Comparison of ENCODE assay signal across 31 cellular contexts in genomic region chr9:30800421-30800820, GRCh38.
"Had no signal": no experiment of that assay in that cellular context is flagged by ENCODE, and none has a peak within 500 bp of the region (broad histone marks: within the 10 kb centered on the region; RNA-seq: fewer than 3 reads in every experiment).

No MANE protein-coding gene starts in this region.

- H3K27ac ChIP-seq: adrenal gland, body of pancreas, breast epithelium, SJCRH30, SK-N-MC, WERI-Rb-1 had no signal

- DNase-seq: activated CD4-positive, alpha-beta T cell treated with anti-CD3 and anti-CD28 coated beads for 1 hour; activated CD4-positive, alpha-beta T cell treated with anti-CD3 and anti-CD28 coated beads, Interleukin-2, amount 10 ng/mL, durations not matched to agents 24 days and 14 days; activated CD4-positive, alpha-beta T cell treated with anti-CD3 and anti-CD28 coated beads, Interleukin-2, amount 50 U/mL, for 4 hours; activated CD4-positive, CD25-positive, alpha-beta regulatory T cell; activated CD8-positive, alpha-beta T cell treated with anti-CD3 and anti-CD28 coated beads for 36 hours; activated effector memory CD4-positive, alpha-beta T cell treated with anti-CD3 and anti-CD28 coated beads, Interleukin-2, amount 50 U/mL, for 16 hours; activated naive CD4-positive, alpha-beta T cell; activated T-cell treated with anti-CD3 and anti-CD28 coated beads, Interleukin-2, amount 50 U/mL, for 1 hour; activated T-cell treated with anti-CD3 and anti-CD28 coated beads, Interleukin-2, amount 50 U/mL, for 72 hours; adrenal gland; body of pancreas; NCI-H1105; NCI-H1417 treated with DMSO at 0.1 percent for 48 hours; NCI-H1694; NCI-H1930; NCI-H2081 treated with DMSO at 0.1 percent for 48 hours; NCI-H226; NCI-H446 treated with DMSO at 0.1 percent for 48 hours; NCI-H524; NCI-H69; NCI-H82; SHP77; SJCRH30; T1000; WERI-Rb-1 had no signal

- H3K27me3 ChIP-seq: adrenal gland, body of pancreas, breast epithelium, SJCRH30 had no signal

- H3K4me3 ChIP-seq: adrenal gland, body of pancreas, breast epithelium, K562, SJCRH30, SK-N-MC had no signal

- ATAC-seq: activated CD8-positive, alpha-beta T cell treated with anti-CD3 and anti-CD28 coated beads for 36 hours; activated naive CD4-positive, alpha-beta T cell treated with anti-CD3 and anti-CD28 coated beads, Interleukin-2, amount 50 U/mL, for 72 hours; activated T-cell treated with anti-CD3 and anti-CD28 coated beads, Interleukin-2, amount 50 U/mL, for 72 hours; activated T-helper 17 cell treated with anti-CD3 and anti-CD28 coated beads, Interleukin-2, amount 50 U/mL, for 72 hours; body of pancreas; K562; Panc1 had no signal

- H3K9me3 ChIP-seq: adrenal gland, body of pancreas, breast epithelium, SJCRH30 had no signal

- H3K36me3 ChIP-seq: adrenal gland, breast epithelium, SJCRH30, WERI-Rb-1 had no signal

- H3K4me1 ChIP-seq: adrenal gland, body of pancreas, breast epithelium, SJCRH30 had no signal
